In genomic region chr14:34065222-34065621, GRCh38 we compare ENCODE assay signal across 16 cellular contexts.
A peak's percentile ranks its signal among the peaks of the same experiment; 100 is the strongest.
DNase-seq lines count a peak whose midpoint lies in the region; ATAC-seq, FAIRE-seq and TF ChIP-seq lines count a peak whose summit lies in the region.
"Had no signal": no experiment of that assay in that cellular context is flagged by ENCODE, and none has a peak within 500 bp of the region (broad histone marks: within the 10 kb centered on the region; RNA-seq: fewer than 3 reads in every experiment).

No MANE protein-coding gene starts in this region.

- H3K4me1 ChIP-seq in left ventricle myocardium inferior (peaks cover 54% of the 10 kb centered on the region), K562 (replicated peaks in 1 of 2; ENCODE audit: control insufficient read depth in 2 of 2, insufficient read depth in 2 of 2, low read length in 2 of 2) (peaks cover 6 to 22% of the 10 kb centered on the region in 2 experiments; a peak in 4 of 5 replicates), psoas muscle (peaks cover 28% of the 10 kb centered on the region)

- no peak for TF ChIP-seq POLR2A in K562 (conservative IDR thresholded peaks at IDR 0.05)

- no peak for TF ChIP-seq RAD21 in K562 (CRISPR knock-in tag; conservative IDR thresholded peaks at IDR 0.05 in 1 of 2, IDR thresholded peaks at IDR 0.05 in 1 of 2)

- intact Hi-C loops in left ventricle myocardium inferior (cut with micrococcal nuclease) = no loop called here
- intact Hi-C loops in left ventricle myocardium superior (cut with micrococcal nuclease) = no loop called here
- intact Hi-C loops in K562 (cut with micrococcal nuclease) = no loop called here
- intact Hi-C loops in psoas muscle (cut with DNase I) = loop anchor here in 1 of 2 donors (10.0 kb wide), 1 partner anchor 160 kb away; no protein-coding TSS in a partner anchor

- H3K4me3 ChIP-seq in left ventricle myocardium inferior = no peak overlapping the region
- no peak overlapping the region for H3K4me3 ChIP-seq in K562
- H3K4me3 ChIP-seq in psoas muscle = no peak overlapping the region
- H3K4me3 ChIP-seq: GM12878, GM23248 had no signal

- no TSS peak for BruUV-seq in K562 (replicated peaks; lab: Mats Ljungman, UMichigan)

- FAIRE-seq in K562 (lab: Jason Lieb, UNC) = no peak
- FAIRE-seq: A204.1, GM12878, GM18507, H54 had no signal

- no peak for TF ChIP-seq CTCF in left ventricle myocardium inferior (IDR thresholded peaks at IDR 0.05; ENCODE audit: borderline replicate concordance)
- TF ChIP-seq CTCF in K562 (IDR thresholded peaks at IDR 0.05 in 2 of 3, conservative IDR thresholded peaks at IDR 0.05 in 1 of 3; ENCODE audit: insufficient read depth in 2 of 3, low read depth in 1 of 3, low read length in 3 of 3) = no peak
- no peak for TF ChIP-seq CTCF in psoas muscle (IDR thresholded peaks at IDR 0.05)

- H3K27ac ChIP-seq in left ventricle myocardium inferior (replicated peaks) = peak overlapping the region; percentile 85
- H3K27ac ChIP-seq in K562 (ENCODE audit: extremely low read depth, low read depth, low read length) = no peak overlapping the region
- H3K27ac ChIP-seq in psoas muscle = peak overlapping the region; percentile 90
- H3K27ac ChIP-seq: GM23248, HL-60 had no signal

- no peak overlapping the region for H2AFZ ChIP-seq in K562 (ENCODE audit: low read depth, low read length)
- H2AFZ ChIP-seq: GM23248 had no signal

- H3K4me2 ChIP-seq in K562 (ENCODE audit: insufficient read depth, low read length) = no peak overlapping the region

- H3K79me2 ChIP-seq in K562 (ENCODE audit: control insufficient read depth, insufficient read depth, low read length) = no peaks in the 10 kb centered on the region

- no peaks in the 10 kb centered on the region for H4K20me1 ChIP-seq in K562 (replicated peaks; ENCODE audit: control insufficient read depth, insufficient read depth, low read length)

- no peak for DNase-seq in left ventricle myocardium inferior
- DNase-seq in left ventricle myocardium superior = no peak
- peak; percentile 47 for DNase-seq in M059J (ENCODE audit: low read depth)
- DNase-seq in K562 (ENCODE audit: extremely low read depth in 1 of 4, low spot score in 3 of 4) = no peak
- no peak for DNase-seq in psoas muscle
- no peak for DNase-seq in HPDE6-E6E7 (ENCODE audit: extremely low spot score)
- DNase-seq in NCI-H2196 (lab: John Stamatoyannopoulos, UW; ENCODE audit: unreplicated experiment) = no peak
- DNase-seq: C1 segment of cervical spinal cord; CD4-positive, alpha-beta memory T cell; DMS79; GM23248 had no signal

- H3K9me1 ChIP-seq in K562 (ENCODE audit: control insufficient read depth, insufficient read depth, low read length) = no peaks in the 10 kb centered on the region

- 14% methylated on average over 3 of the region's 4 CpGs for WGBS in K562 (ENCODE audit: insufficient coverage, low coverage, missing lambda C conversion rate)
- WGBS in psoas muscle, 3 donors = 88 to 95% (median 94%) methylated on average over 4 of the region's 4 CpGs

- POLR2A ChIA-PET in K562 (lab: Yijun Ruan, JAX) = no interaction called here

- no peak for TF ChIP-seq EP300 in K562 (IDR thresholded peaks at IDR 0.05; ENCODE audit: low read length)

- ATAC-seq in left ventricle myocardium superior (no peak), K562 (no peak), psoas muscle (no peak)
- ATAC-seq: GM12878 had no signal

- H3K9me3 ChIP-seq in left ventricle myocardium inferior (replicated peaks) (peaks cover 7% of the 10 kb centered on the region), K562 (replicated peaks; ENCODE audit: control insufficient read depth, insufficient read depth, low read depth, low read length) (0 out of 2 replicates have a peak, but pooled peaks cover 3% of the 10 kb centered on the region), psoas muscle (no peaks in the 10 kb centered on the region)

- no peaks in the 10 kb centered on the region for H3K27me3 ChIP-seq in left ventricle myocardium inferior (ENCODE audit: low read depth)
- no peaks in the 10 kb centered on the region for H3K27me3 ChIP-seq in K562 (ENCODE audit: control insufficient read depth in 2 of 2, insufficient read depth in 2 of 2, low read length in 2 of 2)
- H3K27me3 ChIP-seq in psoas muscle (ENCODE audit: insufficient read depth in 3 of 3, low read length in 2 of 3) = no peaks in the 10 kb centered on the region

- H3K9ac ChIP-seq in K562 (ENCODE audit: insufficient read depth in 1 of 2, low read depth in 2 of 2, low read length in 2 of 2) = no peak overlapping the region
- H3K9ac ChIP-seq: GM23248 had no signal

- no peaks in the 10 kb centered on the region for H3K36me3 ChIP-seq in left ventricle myocardium inferior
- H3K36me3 ChIP-seq in K562 (ENCODE audit: control insufficient read depth, insufficient read depth, low read length) = no peaks in the 10 kb centered on the region
- H3K36me3 ChIP-seq in psoas muscle (ENCODE audit: insufficient read depth in 1 of 2, low read depth in 1 of 2) = no peaks in the 10 kb centered on the region

- CTCF ChIA-PET in K562 (lab: Yijun Ruan, JAX; ENCODE audit: low intra/inter-chr PET ratio) = no interaction called here

- in situ Hi-C loops in K562 (cut with MboI) = no loop called here

TF ChIP-seq in K562, 482 proteins besides CTCF, POLR2A, EP300 and RAD21 (continues in another document):
- TF ChIP-seq SP2 (IDR thresholded peaks at IDR 0.05; ENCODE audit: extremely low read depth, low read depth, low read length, poor library complexity, severe bottlenecking) (no peak), DLX4 (CRISPR knock-in tag; IDR thresholded peaks at IDR 0.05) (no peak), PRMT5 (CRISPR knock-in tag; IDR thresholded peaks at IDR 0.05) (no peak), XRCC4 (IDR thresholded peaks at IDR 0.05; ENCODE audit: extremely low read depth, insufficient read depth, insufficient read length) (no peak), EGR1 (conservative IDR thresholded peaks at IDR 0.05) (peak; percentile 34; the same call in 1 of the 2 replicates), STAT5A (IDR thresholded peaks at IDR 0.05; ENCODE audit: borderline replicate concordance, low read length) (peak; percentile 47), ZBTB33 (CRISPR knock-in tag; IDR thresholded peaks at IDR 0.05) (no peak), RB1 (IDR thresholded peaks at IDR 0.05; ENCODE audit: low read depth) (no peak), MAZ (CRISPR knock-in tag; conservative IDR thresholded peaks at IDR 0.05 in 1 of 2, IDR thresholded peaks at IDR 0.05 in 1 of 2) (no peak), MCM5 (IDR thresholded peaks at IDR 0.05; ENCODE audit: low read depth) (no peak), CEBPB (tag; IDR thresholded peaks at IDR 0.05) (no peak), NRF1 (conservative IDR thresholded peaks at IDR 0.05 in 1 of 2, IDR thresholded peaks at IDR 0.05 in 1 of 2) (no peak), LEF1 (IDR thresholded peaks at IDR 0.05) (no peak), ZNF384 (IDR thresholded peaks at IDR 0.05; ENCODE audit: low read depth, low read length) (no peak), ETV1 (tag; conservative IDR thresholded peaks at IDR 0.05; ENCODE audit: low read depth) (no peak), KDM1A (IDR thresholded peaks at IDR 0.05) (peak; percentile 79 to 83; a peak in 3 of 4 replicates), POLR2AphosphoS2 (IDR thresholded peaks at IDR 0.05; ENCODE audit: low read length) (no peak), ZNF561 (CRISPR knock-in tag; conservative IDR thresholded peaks at IDR 0.05) (no peak), JUNB (CRISPR knock-in tag; conservative IDR thresholded peaks at IDR 0.05) (no peak), NEUROD1 (IDR thresholded peaks at IDR 0.05; ENCODE audit: borderline replicate concordance, low read depth, low read length, partially characterized antibody) (no peak), ZNF224 (CRISPR knock-in tag; IDR thresholded peaks at IDR 0.05) (no peak), HDAC1 (IDR thresholded peaks at IDR 0.05) (peak in 1 of 2 experiments; percentile 30; a peak in 1 of 4 replicates), ZNF436 (CRISPR knock-in tag; IDR thresholded peaks at IDR 0.05) (no peak)
- TF ChIP-seq, protein P1, sequence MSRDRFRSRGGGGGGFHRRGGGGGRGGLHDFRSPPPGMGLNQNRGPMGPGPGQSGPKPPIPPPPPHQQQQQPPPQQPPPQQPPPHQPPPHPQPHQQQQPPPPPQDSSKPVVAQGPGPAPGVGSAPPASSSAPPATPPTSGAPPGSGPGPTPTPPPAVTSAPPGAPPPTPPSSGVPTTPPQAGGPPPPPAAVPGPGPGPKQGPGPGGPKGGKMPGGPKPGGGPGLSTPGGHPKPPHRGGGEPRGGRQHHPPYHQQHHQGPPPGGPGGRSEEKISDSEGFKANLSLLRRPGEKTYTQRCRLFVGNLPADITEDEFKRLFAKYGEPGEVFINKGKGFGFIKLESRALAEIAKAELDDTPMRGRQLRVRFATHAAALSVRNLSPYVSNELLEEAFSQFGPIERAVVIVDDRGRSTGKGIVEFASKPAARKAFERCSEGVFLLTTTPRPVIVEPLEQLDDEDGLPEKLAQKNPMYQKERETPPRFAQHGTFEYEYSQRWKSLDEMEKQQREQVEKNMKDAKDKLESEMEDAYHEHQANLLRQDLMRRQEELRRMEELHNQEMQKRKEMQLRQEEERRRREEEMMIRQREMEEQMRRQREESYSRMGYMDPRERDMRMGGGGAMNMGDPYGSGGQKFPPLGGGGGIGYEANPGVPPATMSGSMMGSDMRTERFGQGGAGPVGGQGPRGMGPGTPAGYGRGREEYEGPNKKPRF (IDR thresholded peaks at IDR 0.05; ENCODE audit: low read depth, low read length) = no peak
